Comparison of ENCODE assay signal across 19 cellular contexts in the genomic region with DNA sequence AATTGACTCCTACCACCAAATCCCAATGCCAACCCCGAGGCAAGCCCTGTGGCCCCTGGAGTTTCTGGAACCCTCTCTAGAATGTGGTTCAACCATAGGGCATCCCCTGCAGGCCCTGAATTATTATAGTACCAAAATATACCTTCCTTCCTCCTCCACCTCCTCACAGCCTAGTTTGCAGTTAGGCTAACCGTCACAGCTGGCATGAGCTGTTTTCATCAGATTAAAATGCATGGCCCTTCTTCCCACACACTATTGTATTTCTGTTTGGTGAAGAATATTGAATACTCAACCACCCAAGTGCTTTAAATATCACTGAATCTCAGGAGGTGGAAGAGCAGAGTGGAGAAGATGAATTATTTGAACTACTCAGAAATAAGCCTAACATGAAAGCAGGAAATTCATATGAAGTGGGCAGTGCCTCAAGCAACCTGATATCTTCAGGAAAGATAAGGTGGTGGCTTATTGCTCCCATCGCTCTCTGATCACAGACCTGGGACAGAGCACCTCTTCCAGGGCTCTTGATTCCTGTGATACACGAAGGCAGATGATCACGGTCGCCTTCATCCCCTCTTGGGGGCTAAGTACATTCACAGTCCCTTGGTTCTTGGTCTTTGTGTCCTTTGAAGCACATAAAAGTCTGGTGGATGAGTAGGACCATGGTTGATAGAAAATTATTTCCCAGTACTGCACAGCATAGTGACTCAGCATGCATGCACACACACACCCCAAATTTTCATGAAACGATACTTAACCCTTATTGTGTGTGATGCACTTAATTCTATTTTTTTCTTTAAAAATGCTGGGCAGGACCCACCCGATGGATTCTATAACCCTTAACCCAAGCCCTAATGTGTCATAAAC.
DNase-seq lines count a peak whose midpoint lies in the region; ATAC-seq, FAIRE-seq and TF ChIP-seq lines count a peak whose summit lies in the region.
"Had no signal": no experiment of that assay in that cellular context is flagged by ENCODE, and none has a peak within 500 bp of the region (broad histone marks: within the 10 kb centered on the region; RNA-seq: fewer than 3 reads in every experiment).

No MANE protein-coding gene starts in this region.

- H3K9me3 ChIP-seq in HepG2 (ENCODE audit: low read length), result no peaks in the 10 kb centered on the region
- no peaks in the 10 kb centered on the region for H3K9me3 ChIP-seq in right lobe of liver
- H3K9me3 ChIP-seq in upper lobe of left lung, result no peaks in the 10 kb centered on the region
- H3K9me3 ChIP-seq: colonic mucosa, vagina had no signal

- WGBS in HepG2 (ENCODE audit: low lambda C conversion rate), result 97% methylated on average over 8 of the region's 8 CpGs
- WGBS in right lobe of liver (ENCODE audit: insufficient coverage, low coverage, low lambda C conversion rate, missing lambda C conversion rate), result 93% methylated on average over 7 of the region's 8 CpGs
- 86 to 87% methylated on average over 8 of the region's 8 CpGs for WGBS in upper lobe of left lung, 2 donors

- POLR2A ChIA-PET in HepG2 (lab: Yijun Ruan, JAX), result no interaction called here

- H3K4me3 Mint-ChIP-seq in neural crest cell, result peak overlapping the region; percentile 42
- H3K4me3 Mint-ChIP-seq: activated naive CD8-positive, alpha-beta T cell treated with anti-CD3 and anti-CD28 coated beads for 36 hours; activated T-helper 1 cell treated with anti-CD3 and anti-CD28 coated beads, Interleukin-12 subunit alpha, Interleukin-12 subunit beta, Interleukin-2, Interleukin-4 antibody, amounts not matched to agents 30 ng/mL and 10 ng/mL and 1 ng/mL, durations not matched to agents 14 hours and 24 hours and 36 hours; CD4-positive, CD25-positive, alpha-beta regulatory T cell; T-helper 2 cell treated with Interferon-gamma antibody and Interleukin-4, amounts not matched to agents 5 μg/mL and 100 μg/mL, for 36 hours had no signal

- no TSS peak for BruUV-seq in HepG2 (replicated peaks; lab: Mats Ljungman, UMichigan)

- CTCF ChIA-PET in HepG2 (lab: Yijun Ruan, JAX; ENCODE audit: low intra/inter-chr PET ratio, low total read pairs), result no interaction called here

- FAIRE-seq in HepG2 (lab: Jason Lieb, UNC), result peak; percentile 18

- no peak for TF ChIP-seq RAD21 in HepG2 (CRISPR knock-in tag; IDR thresholded peaks at IDR 0.05)

- H4K20me1 ChIP-seq in HepG2 (ENCODE audit: insufficient read depth, low read length), result no peaks in the 10 kb centered on the region

- H3K4me2 ChIP-seq in HepG2 (ENCODE audit: low read depth, low read length), result no peak overlapping the region

- in situ Hi-C loops in HepG2 (cut with HindIII; ENCODE audit: extremely low pct_ligation_motif_present, low pct_unique_long_range_greater_than_20kb), result no loop called here

- H2AFZ ChIP-seq in HepG2 (ENCODE audit: low read length), result no peak overlapping the region

- H3K4me1 ChIP-seq in HepG2 (ENCODE audit: insufficient read depth, low read length), result peaks cover 31% of the 10 kb centered on the region
- H3K4me1 ChIP-seq in right lobe of liver, result peaks cover 0 to 35% (median 0%) of the 10 kb centered on the region in 4 donors
- H3K4me1 ChIP-seq in upper lobe of left lung, result peaks cover 5 to 28% (median 17%) of the 10 kb centered on the region in 4 donors
- H3K4me1 ChIP-seq: colonic mucosa had no signal

- H3K4me1 Mint-ChIP-seq in neural crest cell, result peaks cover 92% of the 10 kb centered on the region

- DNase-seq in HepG2 (ENCODE audit: low spot score) (no peak), right lobe of liver (no peak), neural crest cell (ENCODE audit: low read depth, low spot score) (no peak), upper lobe of left lung (no peak), HK-2 (ENCODE audit: unreplicated experiment) (no peak), Kasumi-1 (lab: John Stamatoyannopoulos, UW) (no peak), SW 1271 (lab: John Stamatoyannopoulos, UW) (no peak)
- DNase-seq: activated naive CD8-positive, alpha-beta T cell treated with anti-CD3 and anti-CD28 coated beads for 36 hours; CD4-positive, CD25-positive, alpha-beta regulatory T cell; colonic mucosa; DMS79 treated with DMSO at 0.1 percent for 48 hours; naive thymus-derived CD4-positive, alpha-beta T cell; NCI-H1048; stimulated activated CD4-positive, alpha-beta T cell treated with anti-CD3 and anti-CD28 coated beads, Interleukin-4, amount 100 ng/mL, for 4 hours had no signal

- peaks cover 38% of the 10 kb centered on the region for H3K79me2 ChIP-seq in HepG2 (ENCODE audit: insufficient read depth, low read length)

- H3K36me3 Mint-ChIP-seq in neural crest cell (ENCODE audit: low read depth), result no peaks in the 10 kb centered on the region
- H3K36me3 Mint-ChIP-seq: activated naive CD8-positive, alpha-beta T cell treated with anti-CD3 and anti-CD28 coated beads for 36 hours; CD4-positive, CD25-positive, alpha-beta regulatory T cell had no signal

- TF ChIP-seq POLR2A in HepG2 (IDR thresholded peaks at IDR 0.05; ENCODE audit: insufficient read depth in 1 of 2, low read depth in 2 of 2, low read length in 2 of 2), result no peak
- no peak for TF ChIP-seq POLR2A in right lobe of liver (IDR thresholded peaks at IDR 0.05)
- TF ChIP-seq POLR2A in upper lobe of left lung (IDR thresholded peaks at IDR 0.05), result no peak

- no peak for ATAC-seq in HepG2
- no peak for ATAC-seq in right lobe of liver
- ATAC-seq in upper lobe of left lung (ENCODE audit: low FRiP score in 2 of 2), result no peak
- ATAC-seq: activated CD4-positive, CD25-positive, alpha-beta regulatory T cell treated with anti-CD3 and anti-CD28 coated beads, Interleukin-2, amount 50 U/mL, for 24 hours; naive thymus-derived CD4-positive, alpha-beta T cell had no signal

- peak overlapping the region; percentile 93 for H3K27ac Mint-ChIP-seq in neural crest cell (ENCODE audit: unreplicated experiment)
- H3K27ac Mint-ChIP-seq: activated naive CD8-positive, alpha-beta T cell treated with anti-CD3 and anti-CD28 coated beads for 36 hours; activated T-helper 1 cell treated with anti-CD3 and anti-CD28 coated beads, Interleukin-12 subunit alpha, Interleukin-12 subunit beta, Interleukin-2, Interleukin-4 antibody, amounts not matched to agents 30 ng/mL and 10 ng/mL and 1 ng/mL, durations not matched to agents 14 hours and 24 hours and 36 hours; T-helper 2 cell treated with Interferon-gamma antibody and Interleukin-4, amounts not matched to agents 5 μg/mL and 100 μg/mL, for 36 hours had no signal

- no peak for TF ChIP-seq CTCF in HepG2 (CRISPR knock-in tag; IDR thresholded peaks at IDR 0.05)
- TF ChIP-seq CTCF in right lobe of liver (IDR thresholded peaks at IDR 0.05), result no peak
- TF ChIP-seq CTCF in neural crest cell (conservative IDR thresholded peaks at IDR 0.05), result no peak
- no peak for TF ChIP-seq CTCF in upper lobe of left lung (IDR thresholded peaks at IDR 0.05)

- no peak overlapping the region for H3K9ac ChIP-seq in HepG2 (ENCODE audit: insufficient read depth, low read depth, low read length)

- H3K36me3 ChIP-seq in HepG2 (replicated peaks in 1 of 2; ENCODE audit: control insufficient read depth in 1 of 2, insufficient read depth in 2 of 2, low read length in 2 of 2) (peaks cover 16 to 40% of the 10 kb centered on the region in 2 experiments), right lobe of liver (no peaks in the 10 kb centered on the region), upper lobe of left lung (no peaks in the 10 kb centered on the region)
- H3K36me3 ChIP-seq: colonic mucosa, vagina had no signal

- H3K27ac ChIP-seq in HepG2 (ENCODE audit: extremely low read length, insufficient read depth, low read length) (no peak overlapping the region), right lobe of liver (no peak overlapping the region), cingulate gyrus (ENCODE audit: low read depth, low read length) (peak overlapping the region; percentile 90), upper lobe of left lung (no peak overlapping the region)
- H3K27ac ChIP-seq: colonic mucosa had no signal

- no peak overlapping the region for H3K4me3 ChIP-seq in HepG2 (replicated peaks in 1 of 3; ENCODE audit: insufficient read depth in 1 of 3, low read depth in 2 of 3, low read length in 3 of 3)
- no peak overlapping the region for H3K4me3 ChIP-seq in right lobe of liver
- no peak overlapping the region for H3K4me3 ChIP-seq in upper lobe of left lung
- H3K4me3 ChIP-seq: colonic mucosa, vagina had no signal

- TF ChIP-seq EP300 in HepG2 (IDR thresholded peaks at IDR 0.05; ENCODE audit: low read depth in 2 of 2, low read length in 2 of 2) (no peak), HepG2 (CRISPR knock-in tag; IDR thresholded peaks at IDR 0.05; ENCODE audit: borderline replicate concordance) (no peak), upper lobe of left lung (IDR thresholded peaks at IDR 0.05) (no peak)

- peaks cover 3% of the 10 kb centered on the region for H3K9me3 Mint-ChIP-seq in neural crest cell
- H3K9me3 Mint-ChIP-seq: activated naive CD8-positive, alpha-beta T cell treated with anti-CD3 and anti-CD28 coated beads for 36 hours; activated T-helper 1 cell treated with anti-CD3 and anti-CD28 coated beads, Interleukin-12 subunit alpha, Interleukin-12 subunit beta, Interleukin-2, Interleukin-4 antibody, amounts not matched to agents 30 ng/mL and 10 ng/mL and 1 ng/mL, durations not matched to agents 14 hours and 24 hours and 36 hours; naive thymus-derived CD4-positive, alpha-beta T cell; T-helper 2 cell treated with Interferon-gamma antibody and Interleukin-4, amounts not matched to agents 5 μg/mL and 100 μg/mL, for 36 hours had no signal

- no peaks in the 10 kb centered on the region for H3K27me3 Mint-ChIP-seq in neural crest cell (ENCODE audit: low read depth)
- H3K27me3 Mint-ChIP-seq: activated naive CD8-positive, alpha-beta T cell treated with anti-CD3 and anti-CD28 coated beads for 36 hours had no signal

- H3K27me3 ChIP-seq in HepG2 (ENCODE audit: control insufficient read depth in 1 of 2, insufficient read depth in 2 of 2, low read length in 2 of 2) (no peaks in the 10 kb centered on the region), right lobe of liver (no peaks in the 10 kb centered on the region), upper lobe of left lung (no peaks in the 10 kb centered on the region)
- H3K27me3 ChIP-seq: colonic mucosa, vagina had no signal

- intact Hi-C loops in HepG2 (cut with micrococcal nuclease; ENCODE audit: unreplicated experiment) (no loop called here), right lobe of liver (cut with DNase I) (no loop called here)

TF ChIP-seq in HepG2, 621 proteins besides CTCF, POLR2A, EP300 and RAD21:
- TF ChIP-seq ZNF180 (CRISPR knock-in tag; IDR thresholded peaks at IDR 0.05; ENCODE audit: borderline replicate concordance, low read depth) (no peak), SETDB1 (CRISPR knock-in tag; IDR thresholded peaks at IDR 0.05; ENCODE audit: borderline replicate concordance) (no peak)
- TF ChIP-seq, protein P1, sequence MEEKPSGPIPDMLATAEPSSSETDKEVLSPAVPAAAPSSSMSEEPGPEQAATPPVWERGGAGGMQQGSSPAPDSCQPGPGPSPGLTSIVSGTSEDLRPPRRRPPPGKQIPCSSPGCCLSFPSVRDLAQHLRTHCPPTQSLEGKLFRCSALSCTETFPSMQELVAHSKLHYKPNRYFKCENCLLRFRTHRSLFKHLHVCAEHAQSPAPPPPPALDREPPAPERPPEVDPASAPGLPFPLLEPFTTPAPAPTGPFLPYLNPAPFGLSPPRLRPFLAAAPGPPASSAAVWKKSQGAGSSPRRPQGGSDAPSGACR (CRISPR knock-in tag; IDR thresholded peaks at IDR 0.05), result no peak
